Comparison of ENCODE assay signal across 19 cellular contexts in genomic region chr12:93870020-93870795, GRCh38.
DNase-seq lines count a peak whose midpoint lies in the region; ATAC-seq, FAIRE-seq and TF ChIP-seq lines count a peak whose summit lies in the region.
"Had no signal": no experiment of that assay in that cellular context is flagged by ENCODE, and none has a peak within 500 bp of the region (broad histone marks: within the 10 kb centered on the region; RNA-seq: fewer than 3 reads in every experiment).

No MANE protein-coding gene starts in this region.

- no peak overlapping the region for H3K4me3 Mint-ChIP-seq in astrocyte (ENCODE audit: unreplicated experiment)
- H3K4me3 Mint-ChIP-seq: CD4-positive, CD25-positive, alpha-beta regulatory T cell had no signal

- no peak overlapping the region for H3K9ac ChIP-seq in astrocyte (ENCODE audit: low read length)

- H3K27me3 Mint-ChIP-seq in astrocyte (ENCODE audit: low read depth, unreplicated experiment): no peaks in the 10 kb centered on the region

- H3K4me2 ChIP-seq in astrocyte (ENCODE audit: low read length): no peak overlapping the region

- no peak for TF ChIP-seq EP300 in esophagus muscularis mucosa (IDR thresholded peaks at IDR 0.05)

- no peak for TF ChIP-seq CTCF in astrocyte (IDR thresholded peaks at IDR 0.05; ENCODE audit: insufficient read depth, low read depth, low read length)
- no peak for TF ChIP-seq CTCF in esophagus muscularis mucosa (IDR thresholded peaks at IDR 0.05)

- no peak overlapping the region for H3K27ac Mint-ChIP-seq in astrocyte (ENCODE audit: unreplicated experiment)
- H3K27ac Mint-ChIP-seq: CD4-positive, CD25-positive, alpha-beta regulatory T cell had no signal

- no peak overlapping the region for H3K27ac ChIP-seq in astrocyte (ENCODE audit: low read depth, low read length)
- no peak overlapping the region for H3K27ac ChIP-seq in esophagus muscularis mucosa (replicated peaks in 1 of 4)
- no peak overlapping the region for H3K27ac ChIP-seq in caudate nucleus (ENCODE audit: low read depth, low read length)
- H3K27ac ChIP-seq: Peyer's patch had no signal

- H3K9me3 ChIP-seq in astrocyte (ENCODE audit: insufficient read depth, low read depth, low read length) (peaks cover 11% of the 10 kb centered on the region), esophagus muscularis mucosa (peaks cover 0 to 61% (median 46%) of the 10 kb centered on the region in 4 donors)

- no peaks in the 10 kb centered on the region for H3K79me2 ChIP-seq in astrocyte (ENCODE audit: insufficient read depth, low read length)

- ATAC-seq in left ventricle myocardium superior: peak; percentile 66
- peak; percentile 76 for ATAC-seq in sciatic nerve

- H3K9me3 Mint-ChIP-seq in astrocyte (ENCODE audit: unreplicated experiment): peaks cover 29% of the 10 kb centered on the region

- peak; percentile 10 for DNase-seq in astrocyte (ENCODE audit: low read depth)
- DNase-seq in esophagus muscularis mucosa (ENCODE audit: extremely low spot score): peak; percentile 68
- no peak for DNase-seq in left ventricle myocardium superior
- DNase-seq in sciatic nerve (ENCODE audit: low spot score): no peak
- DNase-seq in globus pallidus (ENCODE audit: low spot score): no peak
- no peak for DNase-seq in cerebellar cortex (ENCODE audit: low spot score)
- DNase-seq in caudate nucleus (lab: John Stamatoyannopoulos, UW): no peak
- DNase-seq: BE2C; CD4-positive, CD25-positive, alpha-beta regulatory T cell; IMR-90; MV-4-11; NCI-H1105 treated with DMSO at 0.1 percent for 48 hours; NCI-H1694; NCI-H2081; NCI-H2171; NCI-H345; NCI-H524; NCI-H774; Peyer's patch had no signal

- H3K4me1 Mint-ChIP-seq in astrocyte (ENCODE audit: low read depth, unreplicated experiment): no peaks in the 10 kb centered on the region
- H3K4me1 Mint-ChIP-seq: CD4-positive, CD25-positive, alpha-beta regulatory T cell had no signal

- 77% methylated on average over 7 of the region's 7 CpGs for WGBS in esophagus muscularis mucosa

- no peaks in the 10 kb centered on the region for H4K20me1 ChIP-seq in astrocyte (ENCODE audit: insufficient read depth, low read length)

- H3K27me3 ChIP-seq in astrocyte (ENCODE audit: insufficient read depth, low read length) (no peaks in the 10 kb centered on the region), esophagus muscularis mucosa (no peaks in the 10 kb centered on the region)
- H3K27me3 ChIP-seq: BE2C, Peyer's patch had no signal

- H3K36me3 ChIP-seq in astrocyte (ENCODE audit: insufficient read depth, low read length) (no peaks in the 10 kb centered on the region), esophagus muscularis mucosa (no peaks in the 10 kb centered on the region)
- H3K36me3 ChIP-seq: BE2C, Peyer's patch had no signal

- H3K4me1 ChIP-seq in astrocyte (ENCODE audit: insufficient read depth, low read length) (no peaks in the 10 kb centered on the region), esophagus muscularis mucosa (no peaks in the 10 kb centered on the region)
- H3K4me1 ChIP-seq: BE2C, Peyer's patch had no signal

- no peaks in the 10 kb centered on the region for H3K36me3 Mint-ChIP-seq in astrocyte (ENCODE audit: low read depth, unreplicated experiment)

- H2AFZ ChIP-seq in astrocyte (ENCODE audit: low read depth, low read length): no peak overlapping the region

- FAIRE-seq in astrocyte (lab: Jason Lieb, UNC): no peak

- no peak overlapping the region for H3K4me3 ChIP-seq in astrocyte (ENCODE audit: insufficient read depth, low read depth, low read length)
- no peak overlapping the region for H3K4me3 ChIP-seq in esophagus muscularis mucosa
- H3K4me3 ChIP-seq: Peyer's patch had no signal

- intact Hi-C loops in esophagus muscularis mucosa (cut with DNase I): no loop called here
- intact Hi-C loops in left ventricle myocardium superior (cut with micrococcal nuclease): no loop called here
- intact Hi-C loops in sciatic nerve (cut with DNase I): no loop called here

- no peak for TF ChIP-seq POLR2A in esophagus muscularis mucosa (IDR thresholded peaks at IDR 0.05; ENCODE audit: low read depth)

Comparison
In these comparisons a context has a peak if more than half of its experiments do, and no peak if none do; other contexts are left out.
1. DNase-seq: peak in astrocyte (single experiment) and esophagus muscularis mucosa (single experiment); none in left ventricle myocardium superior (single experiment), sciatic nerve (single experiment), globus pallidus (single experiment), cerebellar cortex (single experiment) and caudate nucleus (0 of 61).